In the genomic region with DNA sequence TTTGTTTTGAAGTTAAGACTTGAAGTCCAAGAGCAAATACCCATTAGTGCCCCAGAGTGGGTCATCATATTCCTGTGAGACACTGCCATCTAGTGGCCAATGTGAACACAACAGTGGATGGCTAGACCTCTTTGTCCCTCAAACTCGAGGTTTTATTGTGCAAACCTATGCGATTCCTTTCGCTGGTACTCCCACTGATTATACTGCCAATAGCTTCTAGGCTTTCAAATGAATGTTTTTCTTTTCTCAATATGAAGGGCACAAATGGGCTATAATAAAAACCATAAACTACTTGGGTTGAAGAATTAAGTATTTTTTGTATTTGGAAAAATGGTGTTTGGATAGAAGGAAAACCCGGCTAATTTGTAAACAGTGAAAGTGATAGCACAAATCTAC, we compare ENCODE assay signal across 8 cellular contexts.
DNase-seq lines count a peak whose midpoint lies in the region; ATAC-seq, FAIRE-seq and TF ChIP-seq lines count a peak whose summit lies in the region.

No MANE protein-coding gene starts in this region.

- no peak overlapping the region for H3K4ac ChIP-seq in H9 (ENCODE audit: low read depth, low read length)

- no peak overlapping the region for H2BK15ac ChIP-seq in H9 (ENCODE audit: low read depth, low read length)

- no peak overlapping the region for H3K56ac ChIP-seq in H9 (ENCODE audit: insufficient read length, low read depth, low read length)

- TF ChIP-seq CTCF in H9 (conservative IDR thresholded peaks at IDR 0.05) (peak; percentile 97), glutamatergic neuron (IDR thresholded peaks at IDR 0.05; ENCODE audit: partially characterized antibody, unreplicated experiment) (peak; percentile 90), prostate gland (IDR thresholded peaks at IDR 0.05) (peak; percentile 63 to 81 (median 76))

- H4K8ac ChIP-seq in H9 (replicated peaks; ENCODE audit: insufficient read length, low read depth, low read length): no peak overlapping the region

- H3K4me3 Mint-ChIP-seq in H9 (no peak overlapping the region), glutamatergic neuron (ENCODE audit: unreplicated experiment) (no peak overlapping the region)
- H3K4me3 Mint-ChIP-seq in activated naive CD4-positive, alpha-beta T cell treated with anti-CD3 and anti-CD28 coated beads, Interleukin-2, amount 10 ng/mL, durations not matched to agents 7 days and 5 days: no peak overlapping the region

- no peaks in the 10 kb centered on the region for H3K23me2 ChIP-seq in H9 (ENCODE audit: insufficient read length, low read depth, low read length, poor library complexity, severe bottlenecking)

- no peak overlapping the region for H2AFZ ChIP-seq in H9 (ENCODE audit: low read length)

- H3K23ac ChIP-seq in H9 (ENCODE audit: insufficient read length, low read depth, low read length): no peak overlapping the region

- no peaks in the 10 kb centered on the region for H3K36me3 Mint-ChIP-seq in H9 (ENCODE audit: insufficient read depth in 1 of 3, low read depth in 3 of 3)
- no peaks in the 10 kb centered on the region for H3K36me3 Mint-ChIP-seq in activated naive CD4-positive, alpha-beta T cell treated with anti-CD3 and anti-CD28 coated beads, Interleukin-2, amount 10 ng/mL, durations not matched to agents 7 days and 5 days
- no peaks in the 10 kb centered on the region for H3K36me3 Mint-ChIP-seq in glutamatergic neuron (ENCODE audit: unreplicated experiment)

- peaks cover under 1 to 4% of the 10 kb centered on the region in 2 experiments; a peak in 3 of 4 replicates for H3K4me1 Mint-ChIP-seq in H9
- H3K4me1 Mint-ChIP-seq in activated naive CD4-positive, alpha-beta T cell treated with anti-CD3 and anti-CD28 coated beads, Interleukin-2, amount 10 ng/mL, durations not matched to agents 7 days and 5 days: no peaks in the 10 kb centered on the region
- H3K4me1 Mint-ChIP-seq in glutamatergic neuron (ENCODE audit: low read depth, unreplicated experiment): peaks cover 2% of the 10 kb centered on the region

- no peaks in the 10 kb centered on the region for H4K20me1 ChIP-seq in H9 (ENCODE audit: control insufficient read depth, insufficient read depth, insufficient read length)

- no peak for ATAC-seq in HG02981 (IDR thresholded peaks at IDR 0.05; ENCODE audit: unreplicated experiment)

- no peaks in the 10 kb centered on the region for H3K36me3 ChIP-seq in SK-N-MC (ENCODE audit: insufficient read depth, low read length)
- no peaks in the 10 kb centered on the region for H3K36me3 ChIP-seq in prostate gland

- H3K27ac Mint-ChIP-seq in H9 (no peak overlapping the region), glutamatergic neuron (ENCODE audit: unreplicated experiment) (no peak overlapping the region)
- no peak overlapping the region for H3K27ac Mint-ChIP-seq in activated naive CD4-positive, alpha-beta T cell treated with anti-CD3 and anti-CD28 coated beads, Interleukin-2, amount 10 ng/mL, durations not matched to agents 7 days and 5 days

- CTCF ChIA-PET in activated naive CD4-positive, alpha-beta T cell treated with anti-CD3 and anti-CD28 coated beads, Interleukin-2, amount 10 ng/mL, durations not matched to agents 7 days and 5 days (lab: Charles Lee): interaction anchor here (0.7 to 4.2 kb wide), 10 partner anchors 12 to 371 kb away, joined by 3 to 22 read pairs (median 4); no protein-coding TSS in a partner anchor

- no peaks in the 10 kb centered on the region for H3K9me3 Mint-ChIP-seq in H9
- H3K9me3 Mint-ChIP-seq in activated naive CD4-positive, alpha-beta T cell treated with anti-CD3 and anti-CD28 coated beads, Interleukin-2, amount 10 ng/mL, durations not matched to agents 7 days and 5 days: no peaks in the 10 kb centered on the region
- H3K9me3 Mint-ChIP-seq in glutamatergic neuron (ENCODE audit: unreplicated experiment): no peaks in the 10 kb centered on the region

- no peak overlapping the region for H4K91ac ChIP-seq in H9 (ENCODE audit: insufficient read length, low read depth, low read length)

- no peaks in the 10 kb centered on the region for H3K27me3 ChIP-seq in H9 (ENCODE audit: insufficient read depth, low read length)
- no peaks in the 10 kb centered on the region for H3K27me3 ChIP-seq in prostate gland (replicated peaks; ENCODE audit: insufficient read depth)

- H3K27me3 Mint-ChIP-seq in H9 (ENCODE audit: low read depth) (peaks cover 4% of the 10 kb centered on the region), glutamatergic neuron (ENCODE audit: unreplicated experiment) (peaks cover 1% of the 10 kb centered on the region)
- H3K27me3 Mint-ChIP-seq in activated naive CD4-positive, alpha-beta T cell treated with anti-CD3 and anti-CD28 coated beads, Interleukin-2, amount 10 ng/mL, durations not matched to agents 7 days and 5 days: peaks cover 36% of the 10 kb centered on the region

- no peak overlapping the region for H2BK12ac ChIP-seq in H9 (ENCODE audit: insufficient read length, low read depth, low read length)

- H3K4me1 ChIP-seq in H9 (ENCODE audit: insufficient read depth, low read length): no peaks in the 10 kb centered on the region
- no peaks in the 10 kb centered on the region for H3K4me1 ChIP-seq in prostate gland (replicated peaks)

- H3K4me2 ChIP-seq in H9 (ENCODE audit: insufficient read depth, insufficient read length, low read length): no peak overlapping the region

- 100% methylated on average over 1 of the region's 4 CpGs for WGBS in H9 (ENCODE audit: extremely low coverage, insufficient read length, low lambda C conversion rate)
- 14% methylated on average over 4 of the region's 4 CpGs for WGBS in prostate gland

- peak; percentile 94 for FAIRE-seq in G401.6 (lab: Jason Lieb, UNC)

- no peak overlapping the region for H2BK5ac ChIP-seq in H9 (ENCODE audit: insufficient read length, low read length)

- H2BK20ac ChIP-seq in H9 (ENCODE audit: low read depth, low read length, poor library complexity, severe bottlenecking): no peak overlapping the region

- no peaks in the 10 kb centered on the region for H3K79me1 ChIP-seq in H9 (ENCODE audit: insufficient read depth, low read depth, low read length, poor library complexity, severe bottlenecking)

- H3K4me3 ChIP-seq in SK-N-MC (peak overlapping the region; percentile 50), prostate gland (no peak overlapping the region)

- H3K9ac ChIP-seq in H9 (ENCODE audit: extremely low read depth, insufficient read length, low read length) (no peak overlapping the region), SK-N-MC (ENCODE audit: insufficient read length) (peak overlapping the region; percentile 37)

- H3K79me2 ChIP-seq in H9 (ENCODE audit: insufficient read depth, low read length): no peaks in the 10 kb centered on the region

- H4K5ac ChIP-seq in H9 (ENCODE audit: insufficient read length, low read depth, low read length): no peak overlapping the region

- no peak overlapping the region for H3T11ph ChIP-seq in H9 (ENCODE audit: low read length)

- DNase-seq in H9 (peak; percentile 76), MV-4-11 (lab: John Stamatoyannopoulos, UW) (peak; percentile 56), SK-N-MC (ENCODE audit: low read depth, low spot score) (peak; percentile 90), glutamatergic neuron (peak; percentile 79), prostate gland (ENCODE audit: low spot score) (peak; percentile 53)
- peak; percentile 76 for DNase-seq in activated naive CD4-positive, alpha-beta T cell treated with anti-CD3 and anti-CD28 coated beads, Interleukin-2, amount 10 ng/mL, durations not matched to agents 7 days and 5 days

- H3K18ac ChIP-seq in H9 (ENCODE audit: insufficient read length, low read depth, low read length): no peak overlapping the region

- intact Hi-C loops in prostate gland (cut with DNase I): no loop called here

- no peak overlapping the region for H3K14ac ChIP-seq in H9 (ENCODE audit: insufficient read depth, low read length)

- H2BK120ac ChIP-seq in H9 (ENCODE audit: low read depth, low read length, poor library complexity, severe bottlenecking): no peak overlapping the region

- no peak overlapping the region for H2AK5ac ChIP-seq in H9 (ENCODE audit: insufficient read length, low read length)

- H3K27ac ChIP-seq in H9 (ENCODE audit: insufficient read length, low read depth, low read length): no peak overlapping the region
- no peak overlapping the region for H3K27ac ChIP-seq in SK-N-MC
- no peak overlapping the region for H3K27ac ChIP-seq in prostate gland

- H3K9me3 ChIP-seq in H9 (ENCODE audit: control insufficient read depth, low read depth, low read length) (no peaks in the 10 kb centered on the region), SK-N-MC (ENCODE audit: low read depth, low read length) (no peaks in the 10 kb centered on the region), prostate gland (no peaks in the 10 kb centered on the region)

- TF ChIP-seq POLR2A in prostate gland (IDR thresholded peaks at IDR 0.05): no peak
